In the genomic region with DNA sequence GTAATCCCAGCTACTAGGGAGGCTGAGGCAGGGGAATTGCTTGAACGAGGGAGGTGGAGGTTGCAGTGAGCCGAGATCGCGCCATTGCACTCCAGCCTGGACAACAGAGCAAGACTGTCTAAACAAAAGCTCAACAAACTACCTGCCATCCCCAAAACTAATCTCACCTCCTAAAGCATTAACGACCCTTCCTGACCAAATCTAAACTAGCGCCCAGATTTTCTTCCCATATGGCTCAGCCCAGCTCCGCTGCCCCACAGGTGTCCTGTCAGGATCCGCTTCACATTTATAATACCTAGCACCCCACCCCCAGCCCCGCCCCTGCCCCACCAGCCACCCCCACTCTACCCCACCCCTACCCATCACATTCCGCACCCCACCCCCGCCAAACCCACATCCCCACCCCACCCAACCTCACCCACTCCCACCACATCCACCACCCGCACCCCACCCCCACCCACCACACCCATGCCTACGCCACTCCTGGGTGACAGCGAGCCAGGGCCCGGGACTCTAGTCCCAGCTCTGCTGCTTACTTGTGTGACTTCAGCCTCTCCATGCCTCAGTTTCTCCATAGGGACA, we compare ENCODE assay signal across 8 cellular contexts. TPM values are rescaled to one million over a fixed set of nuclear protein-coding genes. Genes with fewer than 3 reads are reported as not detected.
DNase-seq lines count a peak whose midpoint lies in the region; ATAC-seq and TF ChIP-seq lines count a peak whose summit lies in the region.

No MANE protein-coding gene starts in this region.

- peak; percentile 29 for ATAC-seq in activated CD4-positive, alpha-beta T cell treated with anti-CD3 and anti-CD28 coated beads for 36 hours
- ATAC-seq in HG03175 (IDR thresholded peaks at IDR 0.05; ENCODE audit: unreplicated experiment): peak; percentile 20
- ATAC-seq in GM18870 (IDR thresholded peaks at IDR 0.05; ENCODE audit: unreplicated experiment): no peak

- H3K27ac Mint-ChIP-seq in activated CD4-positive, alpha-beta T cell treated with anti-CD3 and anti-CD28 coated beads for 36 hours: peak overlapping the region; percentile 91
- peak overlapping the region; percentile 90 for H3K27ac Mint-ChIP-seq in activated CD4-positive, alpha-beta memory T cell treated with anti-CD3 and anti-CD28 coated beads, Interleukin-2, amount 10 ng/mL, durations not matched to agents 7 days and 5 days
- peak overlapping the region; percentile 73 for H3K27ac Mint-ChIP-seq in progenitor cell of endocrine pancreas

- peak overlapping the region; percentile 52 for H3K4me2 ChIP-seq in fibroblast of lung (ENCODE audit: extremely low read depth, insufficient read depth, low read length)

- H3K36me3 Mint-ChIP-seq in activated CD4-positive, alpha-beta T cell treated with anti-CD3 and anti-CD28 coated beads for 36 hours (ENCODE audit: low read depth): peaks cover 19% of the 10 kb centered on the region
- H3K36me3 Mint-ChIP-seq in activated CD4-positive, alpha-beta memory T cell treated with anti-CD3 and anti-CD28 coated beads, Interleukin-2, amount 10 ng/mL, durations not matched to agents 7 days and 5 days (ENCODE audit: low read depth): peaks cover 31% of the 10 kb centered on the region
- H3K36me3 Mint-ChIP-seq in progenitor cell of endocrine pancreas (ENCODE audit: insufficient read depth): no peaks in the 10 kb centered on the region

- H3K9ac ChIP-seq in fibroblast of lung (ENCODE audit: insufficient read depth, low read length): peak overlapping the region; percentile 86

- no peaks in the 10 kb centered on the region for H3K9me3 Mint-ChIP-seq in activated CD4-positive, alpha-beta T cell treated with anti-CD3 and anti-CD28 coated beads for 36 hours (ENCODE audit: low read depth)
- no peaks in the 10 kb centered on the region for H3K9me3 Mint-ChIP-seq in activated CD4-positive, alpha-beta memory T cell treated with anti-CD3 and anti-CD28 coated beads, Interleukin-2, amount 10 ng/mL, durations not matched to agents 7 days and 5 days
- no peaks in the 10 kb centered on the region for H3K9me3 Mint-ChIP-seq in progenitor cell of endocrine pancreas (ENCODE audit: low read depth)

- H3K79me2 ChIP-seq in fibroblast of lung (ENCODE audit: control insufficient read depth, insufficient read depth, low read length): peaks cover 12% of the 10 kb centered on the region

- H3K4me3 ChIP-seq in fibroblast of lung (replicated peaks in 1 of 4; ENCODE audit: control extremely low read depth in 1 of 4, insufficient read depth in 1 of 4, low read depth in 3 of 4, low read length in 4 of 4): peak overlapping the region; percentile 70 to 88 (median 74)

- H4K20me1 ChIP-seq in fibroblast of lung (ENCODE audit: control insufficient read depth, extremely low read depth, insufficient read depth, low read length): no peaks in the 10 kb centered on the region

- H3K4me1 ChIP-seq in fibroblast of lung (ENCODE audit: control insufficient read depth, extremely low read depth, insufficient read depth, low read length): peaks cover 6% of the 10 kb centered on the region

- H3K4me1 Mint-ChIP-seq in activated CD4-positive, alpha-beta T cell treated with anti-CD3 and anti-CD28 coated beads for 36 hours: peaks cover 57% of the 10 kb centered on the region
- peaks cover 56% of the 10 kb centered on the region for H3K4me1 Mint-ChIP-seq in activated CD4-positive, alpha-beta memory T cell treated with anti-CD3 and anti-CD28 coated beads, Interleukin-2, amount 10 ng/mL, durations not matched to agents 7 days and 5 days
- H3K4me1 Mint-ChIP-seq in progenitor cell of endocrine pancreas (ENCODE audit: low read depth): peaks cover 50% of the 10 kb centered on the region

- H3K36me3 ChIP-seq in fibroblast of lung (ENCODE audit: control insufficient read depth, insufficient read depth, low read length): no peaks in the 10 kb centered on the region

- H3K27me3 Mint-ChIP-seq in activated CD4-positive, alpha-beta T cell treated with anti-CD3 and anti-CD28 coated beads for 36 hours: no peaks in the 10 kb centered on the region
- no peaks in the 10 kb centered on the region for H3K27me3 Mint-ChIP-seq in activated CD4-positive, alpha-beta memory T cell treated with anti-CD3 and anti-CD28 coated beads, Interleukin-2, amount 10 ng/mL, durations not matched to agents 7 days and 5 days
- no peaks in the 10 kb centered on the region for H3K27me3 Mint-ChIP-seq in progenitor cell of endocrine pancreas

- POLR2A ChIA-PET in activated CD4-positive, alpha-beta T cell treated with anti-CD3 and anti-CD28 coated beads for 36 hours (lab: Charles Lee): interaction anchor here (0.5 to 2.0 kb wide), 4 partner anchors 9 to 122 kb away, joined by 3 to 7 read pairs (median 4); partner anchors contain the start of gene PLEKHF1
- POLR2A ChIA-PET in activated CD4-positive, alpha-beta memory T cell treated with anti-CD3 and anti-CD28 coated beads, Interleukin-2, amount 10 ng/mL, durations not matched to agents 7 days and 5 days (lab: Charles Lee): interaction anchor here (0.6 to 6.3 kb wide), 27 partner anchors 8 to 1921 kb away, joined by 3 to 143 read pairs (median 6); partner anchors contain the start of genes PLEKHF1, POP4 and VSTM2B

- no peaks in the 10 kb centered on the region for H3K27me3 ChIP-seq in fibroblast of lung (ENCODE audit: control insufficient read depth, insufficient read depth, low read length)

- TF ChIP-seq CTCF in fibroblast of lung (conservative IDR thresholded peaks at IDR 0.05 in 1 of 2, IDR thresholded peaks at IDR 0.05 in 1 of 2; ENCODE audit: low read depth in 1 of 2, low read length in 2 of 2) (no peak), progenitor cell of endocrine pancreas (IDR thresholded peaks at IDR 0.05; ENCODE audit: unreplicated experiment) (no peak)

- peak overlapping the region; percentile 43 for H2AFZ ChIP-seq in fibroblast of lung (ENCODE audit: low read length)

- intact Hi-C loops in activated CD4-positive, alpha-beta T cell treated with anti-CD3 and anti-CD28 coated beads for 36 hours (cut with DNase I, micrococcal nuclease): loop anchor here in 1 of 2 experiments (1.0 to 2.0 kb wide), 3 partner anchors 9 to 502 kb away; partner anchors contain the start of gene UQCRFS1

- CTCF ChIA-PET in activated CD4-positive, alpha-beta T cell treated with anti-CD3 and anti-CD28 coated beads for 36 hours (lab: Charles Lee): interaction anchor here (0.7 to 7.3 kb wide), 11 partner anchors 10 to 115 kb away, joined by 3 to 130 read pairs (median 5); partner anchors contain the start of genes PLEKHF1 and POP4
- CTCF ChIA-PET in activated CD4-positive, alpha-beta memory T cell treated with anti-CD3 and anti-CD28 coated beads, Interleukin-2, amount 10 ng/mL, durations not matched to agents 7 days and 5 days (lab: Charles Lee): interaction anchor here (0.6 to 7.7 kb wide), 9 partner anchors 8 to 127 kb away, joined by 3 to 178 read pairs (median 43); partner anchors contain the start of genes PLEKHF1 and POP4

- H3K27ac ChIP-seq in fibroblast of lung (ENCODE audit: insufficient read depth, low read length): peak overlapping the region; percentile 82

- peak overlapping the region; percentile 92 for H3K4me3 Mint-ChIP-seq in activated CD4-positive, alpha-beta T cell treated with anti-CD3 and anti-CD28 coated beads for 36 hours
- H3K4me3 Mint-ChIP-seq in activated CD4-positive, alpha-beta memory T cell treated with anti-CD3 and anti-CD28 coated beads, Interleukin-2, amount 10 ng/mL, durations not matched to agents 7 days and 5 days: peak overlapping the region; percentile 84
- peak overlapping the region; percentile 73 for H3K4me3 Mint-ChIP-seq in progenitor cell of endocrine pancreas (ENCODE audit: low read depth)

- peak; percentile 66 for DNase-seq in activated CD4-positive, alpha-beta T cell treated with anti-CD3 and anti-CD28 coated beads for 36 hours
- DNase-seq in activated CD4-positive, alpha-beta T cell treated with anti-CD3 and anti-CD28 coated beads for 48 hours: no peak
- peak; percentile 76 for DNase-seq in activated CD4-positive, alpha-beta memory T cell treated with anti-CD3 and anti-CD28 coated beads, Interleukin-2, amount 10 ng/mL, durations not matched to agents 7 days and 5 days
- DNase-seq in fibroblast of lung (ENCODE audit: low read depth in 2 of 2) (no peak), progenitor cell of endocrine pancreas (ENCODE audit: low spot score, unreplicated experiment) (no peak), NCI-H1048 (lab: John Stamatoyannopoulos, UW) (no peak)

- H3K9me3 ChIP-seq in fibroblast of lung (ENCODE audit: control insufficient read depth, insufficient read depth, low read depth, low read length): no peaks in the 10 kb centered on the region

RNA-seq across cellular contexts. Expression of gene C19orf12, which starts 0.6 kb away (rescaled TPM):
- total RNA-seq in activated CD4-positive, alpha-beta T cell treated with anti-CD3 and anti-CD28 coated beads for 36 hours: 10 to 100 TPM; 26.7 to 35.7 TPM
- 10 to 100 TPM; 39.2 to 40.7 TPM for total RNA-seq in activated CD4-positive, alpha-beta memory T cell treated with anti-CD3 and anti-CD28 coated beads, Interleukin-2, amount 10 ng/mL, durations not matched to agents 7 days and 5 days
- total RNA-seq in fibroblast of lung: 23.1 and 26.8 TPM in 2 replicates
- 18.0 and 25.4 TPM in 2 replicates for polyA plus RNA-seq in fibroblast of lung
- 20.5 and 25.4 TPM in 2 replicates for polyA plus RNA-seq in fibroblast of lung (2012)
- 12.0 and 21.6 TPM in 2 replicates for polyA minus RNA-seq in fibroblast of lung (ENCODE audit: low replicate concordance)
- total RNA-seq in progenitor cell of endocrine pancreas: 35.2 and 37.6 TPM in 2 replicates

RNA-seq across cellular contexts. Expression of gene PLEKHF1, which starts 49.2 kb away (rescaled TPM):
- 10 to 100 TPM; 25.4 to 26.6 TPM for total RNA-seq in activated CD4-positive, alpha-beta T cell treated with anti-CD3 and anti-CD28 coated beads for 36 hours
- 10 to 100 TPM; 53.1 to 53.9 TPM for total RNA-seq in activated CD4-positive, alpha-beta memory T cell treated with anti-CD3 and anti-CD28 coated beads, Interleukin-2, amount 10 ng/mL, durations not matched to agents 7 days and 5 days
- total RNA-seq in fibroblast of lung (50.1 and 72.5 TPM in 2 replicates), progenitor cell of endocrine pancreas (7.9 and 9.6 TPM in 2 replicates)
- 5.2 and 7.7 TPM in 2 replicates for polyA plus RNA-seq in fibroblast of lung
- polyA plus RNA-seq in fibroblast of lung (2012): 8.6 and 15.4 TPM in 2 replicates
- polyA minus RNA-seq in fibroblast of lung (ENCODE audit: low replicate concordance): 11.3 and 23.3 TPM in 2 replicates

Comparison
In these comparisons a context has a peak if more than half of its experiments do, and no peak if none do; other contexts are left out.
1. DNase-seq: peak in activated CD4-positive, alpha-beta T cell treated with anti-CD3 and anti-CD28 coated beads for 36 hours (single experiment) and activated CD4-positive, alpha-beta memory T cell treated with anti-CD3 and anti-CD28 coated beads, Interleukin-2, amount 10 ng/mL, durations not matched to agents 7 days and 5 days (single experiment); none in activated CD4-positive, alpha-beta T cell treated with anti-CD3 and anti-CD28 coated beads for 48 hours (single experiment), fibroblast of lung (0 of 2), progenitor cell of endocrine pancreas (single experiment) and NCI-H1048 (single experiment).
2. Peak in every context shown above with its lines, with median percentiles within 50 percentile points of each other: H3K27ac Mint-ChIP-seq and H3K4me3 Mint-ChIP-seq.